ENCODE assay signal across 2 cellular contexts in genomic region chr5:98913911-98914310, GRCh38.
TF ChIP-seq lines count a peak whose summit lies in the region.

No MANE protein-coding gene starts in this region.

TF ChIP-seq in K562, 482 proteins besides CTCF, POLR2A, EP300 and RAD21:
- TF ChIP-seq, protein P1, sequence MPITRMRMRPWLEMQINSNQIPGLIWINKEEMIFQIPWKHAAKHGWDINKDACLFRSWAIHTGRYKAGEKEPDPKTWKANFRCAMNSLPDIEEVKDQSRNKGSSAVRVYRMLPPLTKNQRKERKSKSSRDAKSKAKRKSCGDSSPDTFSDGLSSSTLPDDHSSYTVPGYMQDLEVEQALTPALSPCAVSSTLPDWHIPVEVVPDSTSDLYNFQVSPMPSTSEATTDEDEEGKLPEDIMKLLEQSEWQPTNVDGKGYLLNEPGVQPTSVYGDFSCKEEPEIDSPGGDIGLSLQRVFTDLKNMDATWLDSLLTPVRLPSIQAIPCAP (CRISPR knock-in tag; IDR thresholded peaks at IDR 0.05; ENCODE audit: borderline replicate concordance) = no peak
- no peak for TF ChIP-seq CHD4 (IDR thresholded peaks at IDR 0.05; ENCODE audit: insufficient read depth, insufficient replicate concordance, low read depth, low read length, poor library complexity, severe bottlenecking)
- no peak for TF ChIP-seq WHSC1 (IDR thresholded peaks at IDR 0.05; ENCODE audit: low read length)
- no peak for TF ChIP-seq ZNF778 (CRISPR knock-in tag; IDR thresholded peaks at IDR 0.05)
- TF ChIP-seq DEAF1 (CRISPR knock-in tag; IDR thresholded peaks at IDR 0.05) = no peak
- no peak for TF ChIP-seq NBN (IDR thresholded peaks at IDR 0.05; ENCODE audit: low read depth)
- TF ChIP-seq ZNF668 (CRISPR knock-in tag; IDR thresholded peaks at IDR 0.05) = no peak
- no peak for TF ChIP-seq TCF15 (CRISPR knock-in tag; IDR thresholded peaks at IDR 0.05)
- no peak for TF ChIP-seq TAF15 (IDR thresholded peaks at IDR 0.05; ENCODE audit: low read depth, low read length)
- TF ChIP-seq SMAD4 (CRISPR knock-in tag; conservative IDR thresholded peaks at IDR 0.05) = no peak
- TF ChIP-seq, protein P2, sequence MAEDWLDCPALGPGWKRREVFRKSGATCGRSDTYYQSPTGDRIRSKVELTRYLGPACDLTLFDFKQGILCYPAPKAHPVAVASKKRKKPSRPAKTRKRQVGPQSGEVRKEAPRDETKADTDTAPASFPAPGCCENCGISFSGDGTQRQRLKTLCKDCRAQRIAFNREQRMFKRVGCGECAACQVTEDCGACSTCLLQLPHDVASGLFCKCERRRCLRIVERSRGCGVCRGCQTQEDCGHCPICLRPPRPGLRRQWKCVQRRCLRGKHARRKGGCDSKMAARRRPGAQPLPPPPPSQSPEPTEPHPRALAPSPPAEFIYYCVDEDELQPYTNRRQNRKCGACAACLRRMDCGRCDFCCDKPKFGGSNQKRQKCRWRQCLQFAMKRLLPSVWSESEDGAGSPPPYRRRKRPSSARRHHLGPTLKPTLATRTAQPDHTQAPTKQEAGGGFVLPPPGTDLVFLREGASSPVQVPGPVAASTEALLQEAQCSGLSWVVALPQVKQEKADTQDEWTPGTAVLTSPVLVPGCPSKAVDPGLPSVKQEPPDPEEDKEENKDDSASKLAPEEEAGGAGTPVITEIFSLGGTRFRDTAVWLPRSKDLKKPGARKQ (CRISPR knock-in tag; IDR thresholded peaks at IDR 0.05) = no peak
- no peak for TF ChIP-seq ZBTB5 (IDR thresholded peaks at IDR 0.05)
TF ChIP-seq in K562: peak in this region for 0.

TF ChIP-seq in HEK293T, 16 proteins besides CTCF, POLR2A, EP300 and RAD21:
- no peak for TF ChIP-seq SP1 (IDR thresholded peaks at IDR 0.05)
- no peak for TF ChIP-seq FOXK2 (IDR thresholded peaks at IDR 0.05)
- TF ChIP-seq ZNF384 (IDR thresholded peaks at IDR 0.05) = no peak
- no peak for TF ChIP-seq PKNOX1 (IDR thresholded peaks at IDR 0.05)
- no peak for TF ChIP-seq BHLHE40 (IDR thresholded peaks at IDR 0.05; ENCODE audit: borderline replicate concordance)
- TF ChIP-seq ARNT (IDR thresholded peaks at IDR 0.05) = no peak
- TF ChIP-seq L3MBTL2 (conservative IDR thresholded peaks at IDR 0.05) = no peak
- TF ChIP-seq FOXM1 (IDR thresholded peaks at IDR 0.05; ENCODE audit: borderline replicate concordance) = no peak
- TF ChIP-seq NFRKB (IDR thresholded peaks at IDR 0.05) = no peak
